Comparison of ENCODE assay signal across 17 cellular contexts in genomic region chr1:97351846-97352245, GRCh38.
DNase-seq lines count a peak whose midpoint lies in the region; ATAC-seq and TF ChIP-seq lines count a peak whose summit lies in the region.
"Had no signal": no experiment of that assay in that cellular context is flagged by ENCODE, and none has a peak within 500 bp of the region (broad histone marks: within the 10 kb centered on the region; RNA-seq: fewer than 3 reads in every experiment).

No MANE protein-coding gene starts in this region.

- no peak overlapping the region for H3K9ac ChIP-seq in IMR-90 (ENCODE audit: low read depth, low read length)

- no peak overlapping the region for H2AFZ ChIP-seq in IMR-90 (replicated peaks; ENCODE audit: low read length, poor library complexity)

- H3K4me1 Mint-ChIP-seq in stimulated activated naive B cell treated with anti-CD40 and anti-IgM and Interleukin-4, amounts not matched to agents 10 μg/mL and 1 μg/mL and 100 μg/mL, for 72 hours: peaks cover 0 to 15% of the 10 kb centered on the region in 2 donors
- H3K4me1 Mint-ChIP-seq: B cell had no signal

- peak overlapping the region; percentile 88 for H2AK5ac ChIP-seq in IMR-90 (ENCODE audit: low read depth, low read length)

- H2BK120ac ChIP-seq in IMR-90 (ENCODE audit: low read depth, low read length): 0 out of 2 replicates have a peak overlapping the region, but pooled peaks have one; percentile 46

- no peaks in the 10 kb centered on the region for H4K20me1 ChIP-seq in IMR-90 (ENCODE audit: insufficient read depth, low read length)

- POLR2A ChIA-PET in IMR-90 (lab: Charles Lee; ENCODE audit: unreplicated experiment): no interaction called here

- TF ChIP-seq POLR2A in IMR-90 (IDR thresholded peaks at IDR 0.05; ENCODE audit: low read depth, low read length): no peak

- WGBS in IMR-90 (ENCODE audit: extremely low coverage in 2 of 2, insufficient read length in 1 of 2), 2 experiments: no CpG with 5 or more reads among the region's 2 CpGs

- no peak overlapping the region for H2BK5ac ChIP-seq in IMR-90 (ENCODE audit: low read depth, low read length, poor library complexity, severe bottlenecking)

- no peak overlapping the region for H3K4me2 ChIP-seq in IMR-90 (ENCODE audit: low read depth, low read length)

- DNase-seq in IMR-90 (no peak), caudate nucleus (lab: John Stamatoyannopoulos, UW) (no peak), fibroblast of the aortic adventitia (ENCODE audit: low read depth) (peak; percentile 45), DMS114 treated with DMSO at 0.1 percent for 48 hours (lab: John Stamatoyannopoulos, UW; ENCODE audit: unreplicated experiment) (no peak), NCI-H446 (lab: John Stamatoyannopoulos, UW) (no peak), DMS 273 (lab: John Stamatoyannopoulos, UW; ENCODE audit: unreplicated experiment) (no peak)
- DNase-seq in stimulated activated naive B cell treated with anti-CD40 and anti-IgM and Interleukin-4, amounts not matched to agents 10 μg/mL and 1 μg/mL and 100 μg/mL, for 72 hours: no peak
- DNase-seq: C1 segment of cervical spinal cord; Calu3; CD4-positive, alpha-beta T cell; DMS153; DMS79 treated with DMSO at 0.1 percent for 48 hours; GDM1; GOT3; H9 had no signal

- TF ChIP-seq RAD21 in IMR-90 (IDR thresholded peaks at IDR 0.05; ENCODE audit: low read length): no peak

- no peak overlapping the region; the same call in 1 of the 2 replicates for H3K18ac ChIP-seq in IMR-90 (ENCODE audit: low read depth, low read length)

- no peaks in the 10 kb centered on the region for H3K79me1 ChIP-seq in IMR-90 (ENCODE audit: low read depth in 1 of 2, low read length in 2 of 2)

- H3K23ac ChIP-seq in IMR-90 (ENCODE audit: low read depth, low read length): peak overlapping the region; percentile 77; the same call in 1 of the 2 replicates

- H3K27me3 Mint-ChIP-seq in stimulated activated naive B cell treated with anti-CD40 and anti-IgM and Interleukin-4, amounts not matched to agents 10 μg/mL and 1 μg/mL and 100 μg/mL, for 72 hours: no peaks in the 10 kb centered on the region
- H3K27me3 Mint-ChIP-seq: B cell; CD4-positive, alpha-beta T cell had no signal

- no peak overlapping the region; the same call in 1 of the 2 replicates for H3K14ac ChIP-seq in IMR-90 (replicated peaks; ENCODE audit: low read depth, low read length)

- ATAC-seq in IMR-90 (ENCODE audit: low read depth): no peak
- no peak for ATAC-seq in stimulated activated naive B cell treated with anti-CD40 and anti-IgM and Interleukin-4, amounts not matched to agents 10 μg/mL and 1 μg/mL and 100 μg/mL, for 72 hours (replicated peaks)
- ATAC-seq: HepG2 had no signal

- H3K9me3 ChIP-seq in IMR-90 (ENCODE audit: control insufficient read depth, insufficient read depth, low read length): no peaks in the 10 kb centered on the region

- no peaks in the 10 kb centered on the region for H3K9me1 ChIP-seq in IMR-90 (ENCODE audit: insufficient read depth, low read length)

- H2BK15ac ChIP-seq in IMR-90 (ENCODE audit: low read depth, low read length): peak overlapping the region; percentile 65; the same call in 1 of the 3 replicates

- no peak overlapping the region; the same call in 1 of the 2 replicates for H3K4ac ChIP-seq in IMR-90 (ENCODE audit: low read depth, low read length)

- no peak overlapping the region for H3K4me3 Mint-ChIP-seq in stimulated activated naive B cell treated with anti-CD40 and anti-IgM and Interleukin-4, amounts not matched to agents 10 μg/mL and 1 μg/mL and 100 μg/mL, for 72 hours
- H3K4me3 Mint-ChIP-seq: B cell; CD4-positive, alpha-beta T cell; H9 had no signal

- peaks cover 3 to 4% of the 10 kb centered on the region in 2 donors for H3K36me3 Mint-ChIP-seq in stimulated activated naive B cell treated with anti-CD40 and anti-IgM and Interleukin-4, amounts not matched to agents 10 μg/mL and 1 μg/mL and 100 μg/mL, for 72 hours

- no TSS peak for BruUV-seq in IMR-90 (replicated peaks; lab: Mats Ljungman, UMichigan)

- no peak overlapping the region for H3K56ac ChIP-seq in IMR-90 (ENCODE audit: extremely low read depth, insufficient read depth, low read length)

- H3K27ac ChIP-seq in IMR-90 (ENCODE audit: insufficient read depth, low read length): no peak overlapping the region
- H3K27ac ChIP-seq in caudate nucleus (ENCODE audit: low read depth, low read length): peak overlapping the region; percentile 41

- H4K8ac ChIP-seq in IMR-90 (ENCODE audit: low read depth in 2 of 2, low read length in 2 of 2): peak overlapping the region in 1 of 2 experiments; percentile 57; a peak in 2 of 4 replicates

- H2BK20ac ChIP-seq in IMR-90 (ENCODE audit: low read depth, low read length): no peak overlapping the region; the same call in 1 of the 2 replicates

- peaks cover 1% of the 10 kb centered on the region; the same call in 1 of the 2 replicates for H3K4me1 ChIP-seq in IMR-90 (ENCODE audit: control insufficient read depth, insufficient read depth, low read length)

- H3K4me3 ChIP-seq in IMR-90 (ENCODE audit: insufficient read depth, low read depth, low read length) (no peak overlapping the region), fibroblast of the aortic adventitia (ENCODE audit: low read depth, low read length) (no peak overlapping the region)

- dilution Hi-C loops in IMR-90 (cut with HindIII; ENCODE audit: low sequenced_read_pairs, unreplicated experiment): no loop called here

- peak overlapping the region; percentile 59 for H3K27ac Mint-ChIP-seq in stimulated activated naive B cell treated with anti-CD40 and anti-IgM and Interleukin-4, amounts not matched to agents 10 μg/mL and 1 μg/mL and 100 μg/mL, for 72 hours
- H3K27ac Mint-ChIP-seq: B cell; CD4-positive, alpha-beta T cell had no signal

- intact Hi-C loops in IMR-90 (cut with micrococcal nuclease): loop anchor here (2.0 kb wide), 1 partner anchor 17 kb away; no protein-coding TSS in a partner anchor

- CTCF ChIA-PET in IMR-90 (lab: Yijun Ruan, JAX): no interaction called here

- no peaks in the 10 kb centered on the region for H3K36me3 ChIP-seq in IMR-90 (ENCODE audit: control insufficient read depth, insufficient read depth, low read length)

- H3K27me3 ChIP-seq in IMR-90 (ENCODE audit: control insufficient read depth, insufficient read depth, low read length): no peaks in the 10 kb centered on the region

- H3K9me3 Mint-ChIP-seq in stimulated activated naive B cell treated with anti-CD40 and anti-IgM and Interleukin-4, amounts not matched to agents 10 μg/mL and 1 μg/mL and 100 μg/mL, for 72 hours: no peaks in the 10 kb centered on the region
- H3K9me3 Mint-ChIP-seq: CD4-positive, alpha-beta T cell had no signal

- no peak overlapping the region for H2AK9ac ChIP-seq in IMR-90 (replicated peaks; ENCODE audit: low read depth, low read length, poor library complexity)

- peak overlapping the region; percentile 73; the same call in 1 of the 2 replicates for H4K5ac ChIP-seq in IMR-90 (ENCODE audit: low read depth, low read length)

- TF ChIP-seq CTCF in IMR-90 (conservative IDR thresholded peaks at IDR 0.05; ENCODE audit: low read depth, low read length): no peak
- TF ChIP-seq CTCF in fibroblast of the aortic adventitia (IDR thresholded peaks at IDR 0.05; ENCODE audit: insufficient read depth, low read length): no peak

- in situ Hi-C loops in IMR-90 (cut with MboI; ENCODE audit: low sequenced_read_pairs): no loop called here

- peak overlapping the region; percentile 19; the same call in 1 of the 2 replicates for H4K91ac ChIP-seq in IMR-90 (ENCODE audit: insufficient read depth, low read depth, low read length)

TF ChIP-seq in IMR-90, 13 proteins besides CTCF, POLR2A, EP300 and RAD21:
- TF ChIP-seq RFX5 (IDR thresholded peaks at IDR 0.05; ENCODE audit: low read depth, low read length) (no peak), RCOR1 (IDR thresholded peaks at IDR 0.05; ENCODE audit: insufficient replicate concordance, low read length) (no peak), CEBPB (IDR thresholded peaks at IDR 0.05; ENCODE audit: low read depth, low read length) (no peak), CHD1 (IDR thresholded peaks at IDR 0.05; ENCODE audit: low read depth, low read length) (no peak), FOS (IDR thresholded peaks at IDR 0.05; ENCODE audit: low read depth, low read length) (no peak), NFE2L2 (IDR thresholded peaks at IDR 0.05; ENCODE audit: low read depth, low read length) (no peak)
- TF ChIP-seq, protein P1, sequence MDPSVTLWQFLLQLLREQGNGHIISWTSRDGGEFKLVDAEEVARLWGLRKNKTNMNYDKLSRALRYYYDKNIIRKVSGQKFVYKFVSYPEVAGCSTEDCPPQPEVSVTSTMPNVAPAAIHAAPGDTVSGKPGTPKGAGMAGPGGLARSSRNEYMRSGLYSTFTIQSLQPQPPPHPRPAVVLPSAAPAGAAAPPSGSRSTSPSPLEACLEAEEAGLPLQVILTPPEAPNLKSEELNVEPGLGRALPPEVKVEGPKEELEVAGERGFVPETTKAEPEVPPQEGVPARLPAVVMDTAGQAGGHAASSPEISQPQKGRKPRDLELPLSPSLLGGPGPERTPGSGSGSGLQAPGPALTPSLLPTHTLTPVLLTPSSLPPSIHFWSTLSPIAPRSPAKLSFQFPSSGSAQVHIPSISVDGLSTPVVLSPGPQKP (IDR thresholded peaks at IDR 0.05; ENCODE audit: borderline replicate concordance, low read depth, low read length): no peak
